ENCODE assay signal across 8 cellular contexts in genomic region chr2:222318712-222319575, GRCh38. TPM values are rescaled to one million over a fixed set of nuclear protein-coding genes. Genes with fewer than 3 reads are reported as not detected.
A peak's percentile ranks its signal among the peaks of the same experiment; 100 is the strongest.
DNase-seq lines count a peak whose midpoint lies in the region; ATAC-seq, FAIRE-seq and TF ChIP-seq lines count a peak whose summit lies in the region.

No MANE protein-coding gene starts in this region.

- TF ChIP-seq EP300 in GM12878 (IDR thresholded peaks at IDR 0.05; ENCODE audit: borderline replicate concordance in 1 of 2, control insufficient read depth in 1 of 2, low read depth in 2 of 2, low read length in 2 of 2): no peak

- BruUV-seq in GM12878 (replicated peaks; lab: Mats Ljungman, UMichigan): no TSS peak

- no peak for FAIRE-seq in GM12878 (lab: Jason Lieb, UNC)

- intact Hi-C loops in GM12878 (cut with micrococcal nuclease; ENCODE audit: unreplicated experiment): loop anchor here (1.0 to 2.0 kb wide), 6 partner anchors 104 to 294 kb away; no protein-coding TSS in a partner anchor

- RAD21 ChIA-PET in GM12878 (lab: Charles Lee; ENCODE audit: unreplicated experiment): interaction anchor here (0.5 to 5.9 kb wide), 54 partner anchors 18 to 593 kb away, joined by 3 to 119 read pairs (median 5); partner anchors contain the start of gene SGPP2

- peak overlapping the region; percentile 74 for H3K4me3 ChIP-seq in GM12878

- H2AFZ ChIP-seq in GM12878 (ENCODE audit: control insufficient read depth, low read depth, low read length): peak overlapping the region; percentile 96

- no peaks in the 10 kb centered on the region for H3K4me1 ChIP-seq in GM12878 (ENCODE audit: control insufficient read depth, insufficient read depth, low read length)

- TF ChIP-seq POLR2A in GM12878 (IDR thresholded peaks at IDR 0.05; ENCODE audit: low read depth, low read length): no peak

- no peak overlapping the region for H3K27ac ChIP-seq in GM12878 (ENCODE audit: control insufficient read depth, insufficient read depth)

- POLR2A ChIA-PET in GM12878 (lab: Charles Lee): interaction anchor here (0.6 to 1.3 kb wide), 6 partner anchors 108 to 259 kb away, joined by 3 to 5 read pairs (median 4); no protein-coding TSS in a partner anchor

- SMC1A ChIA-PET in GM12878 (lab: Charles Lee; ENCODE audit: uncharacterized antibody, unreplicated experiment): interaction anchor here (0.7 to 6.1 kb wide), 34 partner anchors 91 to 360 kb away, joined by 3 to 116 read pairs (median 6); no protein-coding TSS in a partner anchor

- DNase-seq in COR-L47 (lab: John Stamatoyannopoulos, UW) (peak; percentile 50), NCI-H82 (lab: John Stamatoyannopoulos, UW) (peak; percentile 50), GM12878 (ENCODE audit: low read depth, low spot score) (no peak), kidney glomerular epithelial cell (lab: John Stamatoyannopoulos, UW) (peak; percentile 28), DMS79 (lab: John Stamatoyannopoulos, UW) (no peak)
- DNase-seq in stimulated activated naive CD8-positive, alpha-beta T cell treated with anti-CD3 and anti-CD28 coated beads, Interleukin-15, Interleukin-2, amounts not matched to agents 100 U/mL and 50 U/mL, for 24 hours: peak; percentile 50

- H3K36me3 ChIP-seq in GM12878 (ENCODE audit: control insufficient read depth in 2 of 2, insufficient read depth in 2 of 2, low read length in 1 of 2): no peaks in the 10 kb centered on the region

- in situ Hi-C loops in GM12878 (cut with MboI): loop anchor here (25.0 kb wide), 1 partner anchor 593 kb away; no protein-coding TSS in a partner anchor

- TF ChIP-seq RAD21 in GM12878 (IDR thresholded peaks at IDR 0.05; ENCODE audit: insufficient read depth, low read depth, low read length): peak; percentile 28; the same call in 1 of the 2 replicates

- peak overlapping the region; percentile 48; the same call in 1 of the 2 replicates for H3K9ac ChIP-seq in GM12878 (ENCODE audit: control insufficient read depth, insufficient read depth, low read length)

- H4K20me1 ChIP-seq in GM12878 (ENCODE audit: control insufficient read depth, insufficient read depth): no peaks in the 10 kb centered on the region

- no peaks in the 10 kb centered on the region for H3K9me3 ChIP-seq in GM12878 (replicated peaks; ENCODE audit: control insufficient read depth, insufficient read depth, low read length)

- ATAC-seq in GM19035 (IDR thresholded peaks at IDR 0.05; ENCODE audit: unreplicated experiment): peak; percentile 47
- ATAC-seq in HG03135 (IDR thresholded peaks at IDR 0.05; ENCODE audit: unreplicated experiment): peak; percentile 50
- ATAC-seq in GM12878: peak; percentile 54
- peak; percentile 55 for ATAC-seq in stimulated activated naive CD8-positive, alpha-beta T cell treated with anti-CD3 and anti-CD28 coated beads, Interleukin-15, Interleukin-2, amounts not matched to agents 100 U/mL and 50 U/mL, for 24 hours

- 2% methylated on average over 64 of the region's 103 CpGs for WGBS in GM12878 (ENCODE audit: insufficient coverage, insufficient replicate concordance, low lambda C conversion rate, missing lambda C conversion rate)

- peaks cover 0 to 2% of the 10 kb centered on the region in 2 experiments; a peak in 1 of 4 replicates for H3K27me3 ChIP-seq in GM12878 (replicated peaks in 1 of 2; ENCODE audit: control insufficient read depth in 2 of 2, insufficient read depth in 2 of 2, low read length in 1 of 2)

- no peaks in the 10 kb centered on the region for H3K79me2 ChIP-seq in GM12878 (ENCODE audit: control insufficient read depth, insufficient read depth, low read length)

- peak overlapping the region; percentile 99 for H3K4me2 ChIP-seq in GM12878 (ENCODE audit: control insufficient read depth, insufficient read depth)

- CTCF ChIA-PET in GM12878 (lab: Yijun Ruan, JAX): interaction anchor here (0.7 to 7.1 kb wide), 54 partner anchors 10 to 629 kb away, joined by 3 to 164 read pairs (median 7); partner anchors contain the start of genes FARSB and SGPP2

- TF ChIP-seq CTCF in GM12878 (IDR thresholded peaks at IDR 0.05 in 2 of 3, conservative IDR thresholded peaks at IDR 0.05 in 1 of 3; ENCODE audit: control insufficient read depth in 2 of 3, extremely low read depth in 1 of 3, insufficient read depth in 1 of 3, low read depth in 3 of 3, low read length in 3 of 3): peak; percentile 43 to 66 (median 58); a peak in 5 of 6 replicates

TF ChIP-seq in GM12878, 131 proteins besides CTCF, POLR2A, EP300 and RAD21 (continues in another document):
- TF ChIP-seq TCF3 (IDR thresholded peaks at IDR 0.05; ENCODE audit: borderline replicate concordance, insufficient read depth, low read depth, low read length): 0 out of 2 replicates have a peak, but pooled peaks have one; percentile 20
- TF ChIP-seq RUNX3 (IDR thresholded peaks at IDR 0.05; ENCODE audit: low read length): peak; percentile 14; the same call in 1 of the 2 replicates
- no peak for TF ChIP-seq MEF2A (IDR thresholded peaks at IDR 0.05; ENCODE audit: insufficient read depth, low read depth, low read length)
- TF ChIP-seq SMC3 (IDR thresholded peaks at IDR 0.05; ENCODE audit: borderline replicate concordance, low read length): peak; percentile 46; the same call in 1 of the 2 replicates
- 0 out of 2 replicates have a peak, but pooled peaks have one; percentile 42 for TF ChIP-seq YY1 (IDR thresholded peaks at IDR 0.05; ENCODE audit: low read depth, low read length)
- peak; percentile 73; the same call in 1 of the 2 replicates for TF ChIP-seq RB1 (IDR thresholded peaks at IDR 0.05; ENCODE audit: borderline replicate concordance)
- TF ChIP-seq CREM (IDR thresholded peaks at IDR 0.05; ENCODE audit: low read depth): no peak
- TF ChIP-seq BACH1 (IDR thresholded peaks at IDR 0.05; ENCODE audit: borderline replicate concordance): 0 out of 2 replicates have a peak, but pooled peaks have one; percentile 48
- peak; percentile 49; the same call in 1 of the 2 replicates for TF ChIP-seq NR2F1 (conservative IDR thresholded peaks at IDR 0.05)
- TF ChIP-seq TCF12 (IDR thresholded peaks at IDR 0.05; ENCODE audit: low read depth, low read length): 0 out of 2 replicates have a peak, but pooled peaks have one; percentile 21
- TF ChIP-seq ZNF217 (IDR thresholded peaks at IDR 0.05): 0 out of 2 replicates have a peak, but pooled peaks have one; percentile 55
- TF ChIP-seq, protein P1, sequence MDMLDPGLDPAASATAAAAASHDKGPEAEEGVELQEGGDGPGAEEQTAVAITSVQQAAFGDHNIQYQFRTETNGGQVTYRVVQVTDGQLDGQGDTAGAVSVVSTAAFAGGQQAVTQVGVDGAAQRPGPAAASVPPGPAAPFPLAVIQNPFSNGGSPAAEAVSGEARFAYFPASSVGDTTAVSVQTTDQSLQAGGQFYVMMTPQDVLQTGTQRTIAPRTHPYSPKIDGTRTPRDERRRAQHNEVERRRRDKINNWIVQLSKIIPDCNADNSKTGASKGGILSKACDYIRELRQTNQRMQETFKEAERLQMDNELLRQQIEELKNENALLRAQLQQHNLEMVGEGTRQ (IDR thresholded peaks at IDR 0.05; ENCODE audit: borderline replicate concordance, low read depth, low read length): no peak
- TF ChIP-seq CREB1 (IDR thresholded peaks at IDR 0.05; ENCODE audit: low read depth): 0 out of 2 replicates have a peak, but pooled peaks have one; percentile 24
- no peak for TF ChIP-seq SUPT20H (IDR thresholded peaks at IDR 0.05; ENCODE audit: borderline replicate concordance, control insufficient read depth, low read depth, low read length)
- no peak for TF ChIP-seq SREBF2 (IDR thresholded peaks at IDR 0.05; ENCODE audit: low read length)
- peak; percentile 39; the same call in 1 of the 2 replicates for TF ChIP-seq NKRF (conservative IDR thresholded peaks at IDR 0.05)
- peak in 1 of 2 experiments; percentile 31; a peak in 3 of 4 replicates for TF ChIP-seq BHLHE40 (IDR thresholded peaks at IDR 0.05; ENCODE audit: borderline replicate concordance in 1 of 2, low read depth in 2 of 2, low read length in 1 of 2)
- no peak for TF ChIP-seq MYC (IDR thresholded peaks at IDR 0.05; ENCODE audit: insufficient read depth, insufficient read length, insufficient replicate concordance, low read length, severe bottlenecking)
- peak; percentile 77 for TF ChIP-seq LARP7 (IDR thresholded peaks at IDR 0.05)
- 0 out of 2 replicates have a peak, but pooled peaks have one; percentile 5 for TF ChIP-seq HDGF (IDR thresholded peaks at IDR 0.05)
- TF ChIP-seq MXI1 (IDR thresholded peaks at IDR 0.05; ENCODE audit: low read depth, low read length): peak; percentile 15; the same call in 1 of the 2 replicates

RNA-seq across cellular contexts. Expression of gene PAX3, which starts 20.1 kb away (rescaled TPM):
- not detected in 2 replicates for total RNA-seq in GM12878 (2013; cell fraction: nucleolus; rRNA removed)
- total RNA-seq in GM12878 (2014; rRNA removed): not detected in 2 replicates
- not detected in 2 replicates for total RNA-seq in GM12878 (2014; rRNA removed; fragmentation: Illumina TruSeq; extraction: Trizol)
- not detected in 2 replicates for total RNA-seq in GM12878 (2021)
- not detected for polyA plus RNA-seq in GM12878 (2011; ENCODE audit: low read depth)
- polyA plus RNA-seq in GM12878 (2011; rRNA removed): not detected in 2 replicates
- polyA plus RNA-seq in GM12878 (2011; cell fraction: cytosol; rRNA removed): not detected in 2 replicates
- polyA plus RNA-seq in GM12878 (2011; cell fraction: nucleus; rRNA removed): not detected in 2 replicates
- polyA plus RNA-seq in GM12878 (2012): not detected in 2 replicates
- not detected in 2 replicates for polyA plus RNA-seq in GM12878 (2014; fragmentation: Illumina TruSeq; extraction: Trizol)
- polyA plus RNA-seq in GM12878 (2014; fragmentation: Nextera tagmentation; extraction: Ambion mirVana): not detected
- polyA plus RNA-seq in GM12878 (2014; rRNA removed): not detected in 2 replicates
- not detected for polyA plus RNA-seq in GM12878 (2016; fragmentation: Nextera tagmentation; extraction: Ambion mirVana)
- not detected in 2 replicates for polyA minus RNA-seq in GM12878 (2011; rRNA and poly(A)+ RNA removed)
- polyA minus RNA-seq in GM12878 (2011; cell fraction: cytosol; rRNA and poly(A)+ RNA removed): not detected in 2 replicates
- not detected in 2 replicates for polyA minus RNA-seq in GM12878 (2011; cell fraction: nucleus; rRNA and poly(A)+ RNA removed)

Comparison
In these comparisons a context has a peak if more than half of its experiments do, and no peak if none do; other contexts are left out.
1. DNase-seq: peak in COR-L47 (single experiment), NCI-H82 (single experiment), kidney glomerular epithelial cell (single experiment) and stimulated activated naive CD8-positive, alpha-beta T cell treated with anti-CD3 and anti-CD28 coated beads, Interleukin-15, Interleukin-2, amounts not matched to agents 100 U/mL and 50 U/mL, for 24 hours (single experiment); none in GM12878 (single experiment) and DMS79 (single experiment).
2. Peak in every context shown above with its lines, with median percentiles within 50 percentile points of each other: ATAC-seq.